17 cellular contexts compared by ENCODE assay signal in the genomic region with DNA sequence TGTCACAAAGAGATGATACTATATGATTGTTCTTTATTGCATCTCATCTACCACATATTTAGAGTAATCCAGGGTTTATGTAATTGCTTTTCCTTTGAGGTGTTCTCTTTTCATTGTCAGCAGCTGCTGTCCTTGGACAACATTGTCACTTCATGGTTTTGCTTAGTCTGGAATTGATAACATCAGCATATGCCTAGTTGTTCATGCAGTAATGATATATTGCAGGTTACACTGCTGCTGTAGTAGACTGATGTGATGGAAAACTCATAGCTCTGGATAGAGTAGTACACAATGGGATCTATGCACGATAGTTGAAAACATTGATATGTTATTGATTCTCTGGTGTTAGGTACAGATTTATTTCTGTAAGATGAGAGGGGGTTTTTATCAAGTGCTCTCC. TPM values are rescaled to one million over a fixed set of nuclear protein-coding genes. Genes with fewer than 3 reads are reported as not detected.
A peak's percentile ranks its signal among the peaks of the same experiment; 100 is the strongest.
DNase-seq lines count a peak whose midpoint lies in the region; ATAC-seq, FAIRE-seq and TF ChIP-seq lines count a peak whose summit lies in the region.
"Had no signal": no experiment of that assay in that cellular context is flagged by ENCODE, and none has a peak within 500 bp of the region (broad histone marks: within the 10 kb centered on the region; RNA-seq: fewer than 3 reads in every experiment).

No MANE protein-coding gene starts in this region.

- peak overlapping the region; percentile 54 for H3K4me3 Mint-ChIP-seq in T-helper 2 cell treated with Interferon-gamma antibody and Interleukin-4, amounts not matched to agents 5 μg/mL and 100 μg/mL, for 36 hours
- peak overlapping the region; percentile 31 for H3K4me3 Mint-ChIP-seq in activated T-helper 2 cell treated with anti-CD3 and anti-CD28 coated beads, Interferon-gamma antibody, Interleukin-2, Interleukin-4, amounts not matched to agents 10 μg/mL and 5 μg/mL and 100 μg/mL, durations not matched to agents 14 hours and 24 hours and 36 hours (ENCODE audit: low read depth)
- no peak overlapping the region for H3K4me3 Mint-ChIP-seq in natural killer cell treated with Interleukin-12 subunit alpha and Interleukin-12 subunit beta and Interleukin-15 and Interleukin-18, amount 100 ng/mL, for 72 hours
- H3K4me3 Mint-ChIP-seq in CD14-positive monocyte = no peak overlapping the region

- TF ChIP-seq CTCF in thoracic aorta (IDR thresholded peaks at IDR 0.05) = no peak
- TF ChIP-seq CTCF in CD14-positive monocyte (IDR thresholded peaks at IDR 0.05) = no peak

- no peaks in the 10 kb centered on the region for H3K9me3 ChIP-seq in thoracic aorta
- H3K9me3 ChIP-seq: Peyer's patch had no signal

- no peaks in the 10 kb centered on the region for H3K36me3 ChIP-seq in thoracic aorta
- H3K36me3 ChIP-seq: Peyer's patch had no signal

- H3K4me3 ChIP-seq in thoracic aorta = peak overlapping the region; percentile 3
- H3K4me3 ChIP-seq: Peyer's patch had no signal

- DNase-seq in T-helper 2 cell treated with Interferon-gamma antibody and Interleukin-4, amounts not matched to agents 5 μg/mL and 100 μg/mL, for 36 hours (ENCODE audit: low spot score) = no peak
- DNase-seq in T-helper 2 cell = no peak
- DNase-seq in GM18507 (ENCODE audit: extremely low spot score, insufficient read length, low read depth) = no peak
- DNase-seq in activated T-helper 2 cell treated with anti-CD3 and anti-CD28 coated beads, Interferon-gamma antibody, Interleukin-2, Interleukin-4, amounts not matched to agents 10 μg/mL and 5 μg/mL and 100 μg/mL, durations not matched to agents 14 hours and 24 hours and 36 hours (ENCODE audit: low spot score) = no peak
- no peak for DNase-seq in thoracic aorta (ENCODE audit: low spot score)
- no peak for DNase-seq in KBM-7
- no peak for DNase-seq in natural killer cell treated with Interleukin-12 subunit alpha and Interleukin-12 subunit beta and Interleukin-15 and Interleukin-18, amount 100 ng/mL, for 72 hours (ENCODE audit: low spot score)
- DNase-seq in CD14-positive monocyte (ENCODE audit: low spot score) = no peak
- DNase-seq: DMS79 treated with DMSO at 0.1 percent for 48 hours, GF-D8, NCI-H1417, NCI-H1930, NCI-H2171, NCI-H774, Peyer's patch, SHP77 had no signal

- no peak for ATAC-seq in thoracic aorta (ENCODE audit: insufficient number of reproducible peaks, low FRiP score, low read depth)
- no peak for ATAC-seq in natural killer cell treated with Interleukin-12 subunit alpha and Interleukin-12 subunit beta and Interleukin-15 and Interleukin-18, amount 100 ng/mL, for 72 hours

- H3K27me3 Mint-ChIP-seq in T-helper 2 cell treated with Interferon-gamma antibody and Interleukin-4, amounts not matched to agents 5 μg/mL and 100 μg/mL, for 36 hours (ENCODE audit: low read depth) = no peaks in the 10 kb centered on the region
- no peaks in the 10 kb centered on the region for H3K27me3 Mint-ChIP-seq in activated T-helper 2 cell treated with anti-CD3 and anti-CD28 coated beads, Interferon-gamma antibody, Interleukin-2, Interleukin-4, amounts not matched to agents 10 μg/mL and 5 μg/mL and 100 μg/mL, durations not matched to agents 14 hours and 24 hours and 36 hours (ENCODE audit: low read depth)
- no peaks in the 10 kb centered on the region for H3K27me3 Mint-ChIP-seq in natural killer cell treated with Interleukin-12 subunit alpha and Interleukin-12 subunit beta and Interleukin-15 and Interleukin-18, amount 100 ng/mL, for 72 hours
- H3K27me3 Mint-ChIP-seq in CD14-positive monocyte (ENCODE audit: low read depth in 3 of 3) = no peaks in the 10 kb centered on the region

- H3K27ac ChIP-seq in thoracic aorta = no peak overlapping the region
- H3K27ac ChIP-seq: C4-2B, Peyer's patch had no signal

- no peaks in the 10 kb centered on the region for H3K27me3 ChIP-seq in thoracic aorta (replicated peaks; ENCODE audit: insufficient read depth)
- H3K27me3 ChIP-seq: Peyer's patch had no signal

- no peaks in the 10 kb centered on the region for H3K9me3 Mint-ChIP-seq in T-helper 2 cell treated with Interferon-gamma antibody and Interleukin-4, amounts not matched to agents 5 μg/mL and 100 μg/mL, for 36 hours
- H3K9me3 Mint-ChIP-seq in activated T-helper 2 cell treated with anti-CD3 and anti-CD28 coated beads, Interferon-gamma antibody, Interleukin-2, Interleukin-4, amounts not matched to agents 10 μg/mL and 5 μg/mL and 100 μg/mL, durations not matched to agents 14 hours and 24 hours and 36 hours = peaks cover 6% of the 10 kb centered on the region
- no peaks in the 10 kb centered on the region for H3K9me3 Mint-ChIP-seq in natural killer cell treated with Interleukin-12 subunit alpha and Interleukin-12 subunit beta and Interleukin-15 and Interleukin-18, amount 100 ng/mL, for 72 hours
- H3K9me3 Mint-ChIP-seq in CD14-positive monocyte = peaks cover 0 to 3% (median 2%) of the 10 kb centered on the region in 7 donors

- H3K27ac Mint-ChIP-seq in T-helper 2 cell treated with Interferon-gamma antibody and Interleukin-4, amounts not matched to agents 5 μg/mL and 100 μg/mL, for 36 hours = peak overlapping the region; percentile 66
- H3K27ac Mint-ChIP-seq in activated T-helper 2 cell treated with anti-CD3 and anti-CD28 coated beads, Interferon-gamma antibody, Interleukin-2, Interleukin-4, amounts not matched to agents 10 μg/mL and 5 μg/mL and 100 μg/mL, durations not matched to agents 14 hours and 24 hours and 36 hours = peak overlapping the region; percentile 71
- no peak overlapping the region for H3K27ac Mint-ChIP-seq in natural killer cell treated with Interleukin-12 subunit alpha and Interleukin-12 subunit beta and Interleukin-15 and Interleukin-18, amount 100 ng/mL, for 72 hours
- H3K27ac Mint-ChIP-seq in CD14-positive monocyte = no peak overlapping the region

- in situ Hi-C loops in KBM-7 (cut with MboI; ENCODE audit: low pct_unique_long_range_greater_than_20kb, low sequenced_read_pairs) = no loop called here

- H3K36me3 Mint-ChIP-seq in T-helper 2 cell treated with Interferon-gamma antibody and Interleukin-4, amounts not matched to agents 5 μg/mL and 100 μg/mL, for 36 hours (ENCODE audit: low read depth) = peaks cover 75% of the 10 kb centered on the region
- H3K36me3 Mint-ChIP-seq in activated T-helper 2 cell treated with anti-CD3 and anti-CD28 coated beads, Interferon-gamma antibody, Interleukin-2, Interleukin-4, amounts not matched to agents 10 μg/mL and 5 μg/mL and 100 μg/mL, durations not matched to agents 14 hours and 24 hours and 36 hours (ENCODE audit: low read depth) = peaks cover 66% of the 10 kb centered on the region
- H3K36me3 Mint-ChIP-seq in natural killer cell treated with Interleukin-12 subunit alpha and Interleukin-12 subunit beta and Interleukin-15 and Interleukin-18, amount 100 ng/mL, for 72 hours = peaks cover 21% of the 10 kb centered on the region
- peaks cover 31 to 55% of the 10 kb centered on the region in 2 donors for H3K36me3 Mint-ChIP-seq in CD14-positive monocyte

- H3K4me1 Mint-ChIP-seq in T-helper 2 cell treated with Interferon-gamma antibody and Interleukin-4, amounts not matched to agents 5 μg/mL and 100 μg/mL, for 36 hours (ENCODE audit: low read depth) = peaks cover 69% of the 10 kb centered on the region
- peaks cover 76% of the 10 kb centered on the region for H3K4me1 Mint-ChIP-seq in activated T-helper 2 cell treated with anti-CD3 and anti-CD28 coated beads, Interferon-gamma antibody, Interleukin-2, Interleukin-4, amounts not matched to agents 10 μg/mL and 5 μg/mL and 100 μg/mL, durations not matched to agents 14 hours and 24 hours and 36 hours (ENCODE audit: low read depth)
- H3K4me1 Mint-ChIP-seq in natural killer cell treated with Interleukin-12 subunit alpha and Interleukin-12 subunit beta and Interleukin-15 and Interleukin-18, amount 100 ng/mL, for 72 hours (ENCODE audit: low read depth in 2 of 2) = peaks cover 0 to 16% of the 10 kb centered on the region in 2 donors
- peaks cover 17% of the 10 kb centered on the region for H3K4me1 Mint-ChIP-seq in CD14-positive monocyte

- intact Hi-C loops in activated T-helper 2 cell treated with anti-CD3 and anti-CD28 coated beads, Interferon-gamma antibody, Interleukin-2, Interleukin-4, amounts not matched to agents 10 μg/mL and 5 μg/mL and 100 μg/mL, durations not matched to agents 14 hours and 24 hours and 36 hours (cut with micrococcal nuclease) = loop anchor here (2.0 to 5.0 kb wide), 3 partner anchors 15 to 71 kb away; partner anchors contain the start of gene NEIL3
- intact Hi-C loops in CD14-positive monocyte (cut with micrococcal nuclease) = no loop called here

- peak; percentile 41 for FAIRE-seq in GM18507 (lab: Jason Lieb, UNC)

- H3K4me1 ChIP-seq in thoracic aorta (ENCODE audit: control insufficient read depth in 1 of 2, low read depth in 2 of 2) = peaks cover 10 to 22% of the 10 kb centered on the region in 2 donors
- H3K4me1 ChIP-seq: Peyer's patch had no signal

RNA-seq across cellular contexts. Expression of gene NEIL3, which starts 13.7 kb away (rescaled TPM):
- total RNA-seq in activated T-helper 2 cell treated with anti-CD3 and anti-CD28 coated beads, Interferon-gamma antibody, Interleukin-2, Interleukin-4, amounts not matched to agents 10 μg/mL and 5 μg/mL and 100 μg/mL, durations not matched to agents 14 hours and 24 hours and 36 hours = 18.2 and 18.5 TPM in 2 replicates
- not detected for total RNA-seq in thoracic aorta
- total RNA-seq in natural killer cell treated with Interleukin-12 subunit alpha and Interleukin-12 subunit beta and Interleukin-15 and Interleukin-18, amount 100 ng/mL, for 72 hours = 10 to 100 TPM in 1 of 2 donors, 1 to 10 TPM in 1; 5.9 to 11.8 TPM
- under 1 TPM; 0.70 to 0.85 TPM for polyA plus RNA-seq in CD14-positive monocyte

Comparison
In these comparisons a context has a peak if more than half of its experiments do, and no peak if none do; other contexts are left out.
1. H3K27ac Mint-ChIP-seq: peak in T-helper 2 cell treated with Interferon-gamma antibody and Interleukin-4, amounts not matched to agents 5 μg/mL and 100 μg/mL, for 36 hours (single experiment) and activated T-helper 2 cell treated with anti-CD3 and anti-CD28 coated beads, Interferon-gamma antibody, Interleukin-2, Interleukin-4, amounts not matched to agents 10 μg/mL and 5 μg/mL and 100 μg/mL, durations not matched to agents 14 hours and 24 hours and 36 hours (single experiment); none in natural killer cell treated with Interleukin-12 subunit alpha and Interleukin-12 subunit beta and Interleukin-15 and Interleukin-18, amount 100 ng/mL, for 72 hours (0 of 2) and CD14-positive monocyte (0 of 7).
2. H3K4me3 Mint-ChIP-seq: peak in T-helper 2 cell treated with Interferon-gamma antibody and Interleukin-4, amounts not matched to agents 5 μg/mL and 100 μg/mL, for 36 hours (single experiment) and activated T-helper 2 cell treated with anti-CD3 and anti-CD28 coated beads, Interferon-gamma antibody, Interleukin-2, Interleukin-4, amounts not matched to agents 10 μg/mL and 5 μg/mL and 100 μg/mL, durations not matched to agents 14 hours and 24 hours and 36 hours (single experiment); none in natural killer cell treated with Interleukin-12 subunit alpha and Interleukin-12 subunit beta and Interleukin-15 and Interleukin-18, amount 100 ng/mL, for 72 hours (single experiment) and CD14-positive monocyte (0 of 2).
3. RNA of gene NEIL3, which starts 13.7 kb away (total RNA-seq): 18.2 to 18.5 TPM in activated T-helper 2 cell treated with anti-CD3 and anti-CD28 coated beads, Interferon-gamma antibody, Interleukin-2, Interleukin-4, amounts not matched to agents 10 μg/mL and 5 μg/mL and 100 μg/mL, durations not matched to agents 14 hours and 24 hours and 36 hours and 5.9 to 11.8 TPM in natural killer cell treated with Interleukin-12 subunit alpha and Interleukin-12 subunit beta and Interleukin-15 and Interleukin-18, amount 100 ng/mL, for 72 hours; not detected in thoracic aorta; every median in the first group is over 4 times any median in the second.